ENCODE assay signal across 8 cellular contexts in the genomic region with DNA sequence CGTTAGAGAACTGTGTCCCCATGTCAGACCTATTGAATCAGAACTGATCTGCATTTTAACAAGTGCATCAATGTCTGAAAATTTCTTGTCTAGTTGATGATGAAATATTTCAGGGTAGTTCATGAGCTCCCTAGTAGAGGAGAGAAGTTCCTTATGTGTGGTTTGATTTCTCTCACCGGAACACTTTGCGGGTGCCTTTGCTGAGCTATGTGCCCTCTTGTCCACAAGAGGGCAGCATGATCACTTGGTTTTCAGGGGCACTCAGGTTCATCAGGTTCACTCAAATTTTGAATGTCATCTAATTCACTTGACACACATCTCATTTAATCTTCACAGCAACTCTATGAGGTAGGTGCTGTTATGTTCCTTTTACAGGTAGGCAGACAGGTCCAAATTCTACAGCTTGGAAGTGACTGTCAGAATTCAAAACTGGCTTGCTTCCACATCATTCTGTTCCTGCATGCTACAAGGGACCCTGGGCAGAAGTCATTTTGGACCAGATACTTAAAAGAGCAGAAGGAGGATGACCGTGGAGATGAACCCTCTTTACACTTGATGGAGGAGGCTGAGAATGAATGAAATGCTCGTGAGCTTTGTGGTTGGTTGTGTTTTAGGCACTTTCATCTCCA. TPM values are rescaled to one million over a fixed set of nuclear protein-coding genes. Genes with fewer than 3 reads are reported as not detected.
A peak's percentile ranks its signal among the peaks of the same experiment; 100 is the strongest.
DNase-seq lines count a peak whose midpoint lies in the region; ATAC-seq and TF ChIP-seq lines count a peak whose summit lies in the region.

No MANE protein-coding gene starts in this region.

- CTCF ChIA-PET in WTC11 (lab: Charles Lee) = interaction anchor here (0.6 to 4.4 kb wide), 41 partner anchors 9 to 743 kb away, joined by 3 to 80 read pairs (median 4); a partner anchor contains a TSS

- peaks cover 6% of the 10 kb centered on the region for H3K36me3 Mint-ChIP-seq in WTC11

- DNase-seq in Right ventricle myocardium inferior (ENCODE audit: missing footprints) (no peak), cardiac septum (ENCODE audit: low spot score) (no peak), NCI-H2081 (lab: John Stamatoyannopoulos, UW) (peak; percentile 59 to 64), WTC11 (ENCODE audit: low spot score) (peak; percentile 50), cerebellar cortex (ENCODE audit: low spot score) (peak; percentile 82), left kidney (ENCODE audit: low read depth, low spot score) (peak; percentile 77)
- peak in 2 of 3 experiments; percentile 29 to 45 for DNase-seq in stimulated activated CD4-positive, alpha-beta T cell treated with anti-CD3 and anti-CD28 coated beads, TNF-alpha, amount 100 ng/mL, for 24 hours (ENCODE audit: low read depth in 3 of 3)

- ATAC-seq in Right ventricle myocardium inferior (peak; percentile 50), WTC11 (peak; percentile 63), HG03457 (IDR thresholded peaks at IDR 0.05; ENCODE audit: unreplicated experiment) (no peak)

- no peaks in the 10 kb centered on the region for H3K4me1 Mint-ChIP-seq in WTC11

- peaks cover 2% of the 10 kb centered on the region for H3K9me3 Mint-ChIP-seq in WTC11

- intact Hi-C loops in Right ventricle myocardium inferior (cut with DNase I) (loop anchor here (1.0 to 10.0 kb wide), 3 partner anchors 65 to 309 kb away; no protein-coding TSS in a partner anchor), cardiac septum (cut with DNase I) (loop anchor here (2.0 to 10.0 kb wide), 3 partner anchors 69 to 315 kb away; no protein-coding TSS in a partner anchor)

- H3K27me3 Mint-ChIP-seq in WTC11 (ENCODE audit: low read depth) = peaks cover 7% of the 10 kb centered on the region

- TF ChIP-seq CTCF in WTC11 (IDR thresholded peaks at IDR 0.05) = peak; percentile 84

- no peak overlapping the region for H3K4me3 Mint-ChIP-seq in WTC11

- POLR2A ChIA-PET in WTC11 (lab: Charles Lee) = no interaction called here

- no peak overlapping the region for H3K27ac Mint-ChIP-seq in WTC11

TF ChIP-seq in WTC11, 78 proteins besides CTCF, POLR2A, EP300 and RAD21:
- TF ChIP-seq, protein P1, sequence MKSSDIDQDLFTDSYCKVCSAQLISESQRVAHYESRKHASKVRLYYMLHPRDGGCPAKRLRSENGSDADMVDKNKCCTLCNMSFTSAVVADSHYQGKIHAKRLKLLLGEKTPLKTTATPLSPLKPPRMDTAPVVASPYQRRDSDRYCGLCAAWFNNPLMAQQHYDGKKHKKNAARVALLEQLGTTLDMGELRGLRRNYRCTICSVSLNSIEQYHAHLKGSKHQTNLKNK (CRISPR knock-in tag; IDR thresholded peaks at IDR 0.05) = no peak
- TF ChIP-seq FOXK1 (CRISPR knock-in tag; IDR thresholded peaks at IDR 0.05) (no peak), OVOL2 (CRISPR knock-in tag; IDR thresholded peaks at IDR 0.05; ENCODE audit: borderline replicate concordance) (no peak)
TF ChIP-seq in WTC11: peak in this region for 0.

RNA-seq across cellular contexts. Expression of a gene that starts 55.6 kb away (rescaled TPM):
- total RNA-seq in Right ventricle myocardium inferior = not detected
- total RNA-seq in cardiac septum = 0.54 TPM
- 0.13 to 0.14 TPM in 2 of 3 replicates, not detected in the other for total RNA-seq in WTC11 (2021)

Comparison
In these comparisons a context has a peak if more than half of its experiments do, and no peak if none do; other contexts are left out.
1. DNase-seq: peak in NCI-H2081 (2 of 2), WTC11 (single experiment), cerebellar cortex (single experiment), left kidney (single experiment) and stimulated activated CD4-positive, alpha-beta T cell treated with anti-CD3 and anti-CD28 coated beads, TNF-alpha, amount 100 ng/mL, for 24 hours (2 of 3); none in Right ventricle myocardium inferior (single experiment) and cardiac septum (single experiment).